Comparison of ENCODE assay signal across 27 cellular contexts in the genomic region with DNA sequence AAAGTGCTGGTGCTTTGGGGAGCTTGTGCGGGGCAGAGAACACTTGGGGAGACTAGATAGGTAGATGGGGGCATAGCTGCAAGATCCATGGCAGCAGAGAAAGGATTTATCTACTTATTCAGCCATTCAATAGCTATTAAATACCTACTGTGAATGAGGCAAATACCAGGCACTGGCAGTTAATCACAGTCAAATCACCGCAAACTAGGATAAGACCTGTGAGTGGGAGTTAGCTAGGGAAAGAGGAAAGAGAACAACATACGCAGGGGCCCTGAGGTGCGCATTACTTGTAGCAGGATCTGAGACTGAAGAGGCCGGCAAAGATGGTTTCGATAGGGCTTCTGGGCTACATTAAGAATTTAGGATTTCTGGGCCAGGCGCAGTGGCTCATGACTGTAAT. TPM values are rescaled to one million over a fixed set of nuclear protein-coding genes. Genes with fewer than 3 reads are reported as not detected.
DNase-seq lines count a peak whose midpoint lies in the region; ATAC-seq lines count a peak whose summit lies in the region.
"Had no signal": no experiment of that assay in that cellular context is flagged by ENCODE, and none has a peak within 500 bp of the region (broad histone marks: within the 10 kb centered on the region; RNA-seq: fewer than 3 reads in every experiment).

No MANE protein-coding gene starts in this region.

- H3K23ac ChIP-seq in mesenchymal stem cell (ENCODE audit: low read length in 2 of 2), result no peak overlapping the region

- H3K4ac ChIP-seq in mesenchymal stem cell (ENCODE audit: low read depth in 1 of 2, low read length in 2 of 2), result no peak overlapping the region

- H3K18ac ChIP-seq in mesenchymal stem cell (ENCODE audit: low read depth in 1 of 2, low read length in 2 of 2), result no peak overlapping the region

- no peak overlapping the region for H3K4me2 ChIP-seq in mesenchymal stem cell (ENCODE audit: low read length, poor library complexity, severe bottlenecking)
- H3K4me2 ChIP-seq: SK-N-SH had no signal

- H3K9me3 ChIP-seq in mesenchymal stem cell (ENCODE audit: control insufficient read depth, low read length), result no peaks in the 10 kb centered on the region
- H3K9me3 ChIP-seq: BE2C, body of pancreas, gastroesophageal sphincter, SK-N-SH, stomach, transverse colon had no signal

- H3K36me3 ChIP-seq in mesenchymal stem cell (ENCODE audit: control insufficient read depth in 1 of 2, insufficient read depth in 2 of 2, low read depth in 1 of 2, low read length in 2 of 2), result peaks cover 0 to 4% of the 10 kb centered on the region in 2 experiments
- H3K36me3 ChIP-seq: BE2C, gastroesophageal sphincter, stomach, transverse colon had no signal

- no peak overlapping the region for H2AK5ac ChIP-seq in mesenchymal stem cell (ENCODE audit: low read length, severe bottlenecking)

- no peak for ATAC-seq in activated T-cell treated with anti-CD3 and anti-CD28 coated beads, Interleukin-2, amount 50 U/mL, for 72 hours (replicated peaks in 1 of 2)
- no peak for ATAC-seq in stimulated activated effector memory CD8-positive, alpha-beta T cell treated with anti-CD3 and anti-CD28 coated beads, Interleukin-12 subunit alpha, Interleukin-12 subunit beta, amount 100 ng/mL, for 72 hours
- ATAC-seq in GM19324 (IDR thresholded peaks at IDR 0.05; ENCODE audit: low FRiP score, unreplicated experiment), result no peak
- ATAC-seq in HG03097 (IDR thresholded peaks at IDR 0.05; ENCODE audit: low FRiP score, unreplicated experiment), result no peak
- ATAC-seq: body of pancreas, gastroesophageal sphincter, left colon, PC-3 had no signal

- H3K4me1 Mint-ChIP-seq in activated T-cell treated with anti-CD3 and anti-CD28 coated beads, Interleukin-2, amount 50 U/mL, for 72 hours (ENCODE audit: low read depth), result peaks cover 34% of the 10 kb centered on the region
- peaks cover 28% of the 10 kb centered on the region for H3K4me1 Mint-ChIP-seq in activated T-helper 1 cell treated with anti-CD3 and anti-CD28 coated beads, Interleukin-12 subunit alpha, Interleukin-12 subunit beta, Interleukin-2, Interleukin-4 antibody, amounts not matched to agents 30 ng/mL and 10 ng/mL and 1 ng/mL, durations not matched to agents 14 hours and 24 hours and 36 hours (ENCODE audit: low read depth)
- H3K4me1 Mint-ChIP-seq in stimulated activated effector memory CD8-positive, alpha-beta T cell treated with anti-CD3 and anti-CD28 coated beads, Interleukin-12 subunit alpha, Interleukin-12 subunit beta, amount 100 ng/mL, for 72 hours, result peaks cover 32% of the 10 kb centered on the region

- H3K27me3 ChIP-seq in mesenchymal stem cell (ENCODE audit: control insufficient read depth in 1 of 2, insufficient read depth in 1 of 2, low read length in 2 of 2), result no peaks in the 10 kb centered on the region
- H3K27me3 ChIP-seq: BE2C, body of pancreas, gastroesophageal sphincter, stomach, transverse colon had no signal

- no peak overlapping the region for H3K27ac ChIP-seq in mesenchymal stem cell (ENCODE audit: low read length, poor library complexity, severe bottlenecking)
- H3K27ac ChIP-seq: body of pancreas, gastroesophageal sphincter, stomach, transverse colon had no signal

- DNase-seq in activated T-cell treated with anti-CD3 and anti-CD28 coated beads, Interleukin-2, amount 50 U/mL, for 72 hours, result no peak
- DNase-seq in activated T-cell treated with anti-CD3 and anti-CD28 coated beads for 4 hours (no peak), mesenchymal stem cell (no peak), NCI-H226 (no peak)
- no peak for DNase-seq in activated T-helper 1 cell treated with anti-CD3 and anti-CD28 coated beads, Interleukin-12 subunit alpha, Interleukin-12 subunit beta, Interleukin-2, Interleukin-4 antibody, amounts not matched to agents 30 ng/mL and 10 ng/mL and 1 ng/mL, durations not matched to agents 14 hours and 24 hours and 36 hours (ENCODE audit: low spot score)
- DNase-seq in stimulated activated effector memory CD8-positive, alpha-beta T cell treated with anti-CD3 and anti-CD28 coated beads, Interleukin-12 subunit alpha, Interleukin-12 subunit beta, amount 100 ng/mL, for 72 hours (ENCODE audit: low spot score in 2 of 2), result no peak
- DNase-seq: ACHN, activated B cell treated with CpG ODN at 0.5 μM for 24 hours, BE2C, body of pancreas, DMS153, hypothalamus, immature natural killer cell, left colon, NCI-H1048, NCI-H187, NCI-H2171, NCI-H524 treated with DMSO at 0.1 percent for 48 hours, PC-3, SK-N-SH, stomach, T1000, transverse colon had no signal

- peaks cover 10% of the 10 kb centered on the region for H3K4me1 ChIP-seq in mesenchymal stem cell (ENCODE audit: control insufficient read depth, insufficient read depth, low read depth, low read length)
- H3K4me1 ChIP-seq: BE2C had no signal

- no peaks in the 10 kb centered on the region for H3K9me3 Mint-ChIP-seq in activated T-cell treated with anti-CD3 and anti-CD28 coated beads, Interleukin-2, amount 50 U/mL, for 72 hours
- H3K9me3 Mint-ChIP-seq in activated T-helper 1 cell treated with anti-CD3 and anti-CD28 coated beads, Interleukin-12 subunit alpha, Interleukin-12 subunit beta, Interleukin-2, Interleukin-4 antibody, amounts not matched to agents 30 ng/mL and 10 ng/mL and 1 ng/mL, durations not matched to agents 14 hours and 24 hours and 36 hours, result no peaks in the 10 kb centered on the region
- no peaks in the 10 kb centered on the region for H3K9me3 Mint-ChIP-seq in stimulated activated effector memory CD8-positive, alpha-beta T cell treated with anti-CD3 and anti-CD28 coated beads, Interleukin-12 subunit alpha, Interleukin-12 subunit beta, amount 100 ng/mL, for 72 hours
- H3K9me3 Mint-ChIP-seq: activated B cell treated with CpG ODN at 0.5 μM for 24 hours, immature natural killer cell, memory B cell had no signal

- H3K27me3 Mint-ChIP-seq in activated T-cell treated with anti-CD3 and anti-CD28 coated beads, Interleukin-2, amount 50 U/mL, for 72 hours (ENCODE audit: low read depth), result no peaks in the 10 kb centered on the region
- H3K27me3 Mint-ChIP-seq in activated T-helper 1 cell treated with anti-CD3 and anti-CD28 coated beads, Interleukin-12 subunit alpha, Interleukin-12 subunit beta, Interleukin-2, Interleukin-4 antibody, amounts not matched to agents 30 ng/mL and 10 ng/mL and 1 ng/mL, durations not matched to agents 14 hours and 24 hours and 36 hours (ENCODE audit: insufficient read depth), result no peaks in the 10 kb centered on the region
- H3K27me3 Mint-ChIP-seq: activated B cell treated with CpG ODN at 0.5 μM for 24 hours, memory B cell had no signal

- H2BK120ac ChIP-seq in mesenchymal stem cell (ENCODE audit: low read depth, low read length), result no peak overlapping the region

- no peak overlapping the region for H4K91ac ChIP-seq in mesenchymal stem cell (ENCODE audit: low read length)

- H3K36me3 Mint-ChIP-seq in activated T-cell treated with anti-CD3 and anti-CD28 coated beads, Interleukin-2, amount 50 U/mL, for 72 hours (ENCODE audit: insufficient read depth in 2 of 2), result peaks cover 0 to 3% of the 10 kb centered on the region in 2 donors
- H3K36me3 Mint-ChIP-seq in activated T-helper 1 cell treated with anti-CD3 and anti-CD28 coated beads, Interleukin-12 subunit alpha, Interleukin-12 subunit beta, Interleukin-2, Interleukin-4 antibody, amounts not matched to agents 30 ng/mL and 10 ng/mL and 1 ng/mL, durations not matched to agents 14 hours and 24 hours and 36 hours (ENCODE audit: low read depth), result peaks cover 6% of the 10 kb centered on the region
- peaks cover 43% of the 10 kb centered on the region for H3K36me3 Mint-ChIP-seq in stimulated activated effector memory CD8-positive, alpha-beta T cell treated with anti-CD3 and anti-CD28 coated beads, Interleukin-12 subunit alpha, Interleukin-12 subunit beta, amount 100 ng/mL, for 72 hours
- H3K36me3 Mint-ChIP-seq: memory B cell had no signal

- H3K79me1 ChIP-seq in mesenchymal stem cell (replicated peaks; ENCODE audit: low read length, poor library complexity, severe bottlenecking), result peaks cover 2% of the 10 kb centered on the region

- no peak overlapping the region for H4K8ac ChIP-seq in mesenchymal stem cell (ENCODE audit: low read length)

- peak overlapping the region; percentile 36 for H3K9ac ChIP-seq in mesenchymal stem cell (ENCODE audit: low read length)
- H3K9ac ChIP-seq: SK-N-SH had no signal

- WGBS in mesenchymal stem cell, result 89% methylated on average over 7 of the region's 7 CpGs

- no peak overlapping the region for H3K4me3 ChIP-seq in mesenchymal stem cell (ENCODE audit: insufficient read depth in 1 of 2, low read depth in 1 of 2, low read length in 2 of 2)
- H3K4me3 ChIP-seq: body of pancreas, gastroesophageal sphincter, stomach, transverse colon had no signal

- no peak overlapping the region for H2BK5ac ChIP-seq in mesenchymal stem cell (ENCODE audit: low read depth, low read length, poor library complexity, severe bottlenecking)

- H2BK12ac ChIP-seq in mesenchymal stem cell (ENCODE audit: low read length in 2 of 2), result no peak overlapping the region

- peak overlapping the region in 1 of 2 donors; percentile 32 for H3K4me3 Mint-ChIP-seq in activated T-cell treated with anti-CD3 and anti-CD28 coated beads, Interleukin-2, amount 50 U/mL, for 72 hours
- no peak overlapping the region for H3K4me3 Mint-ChIP-seq in activated T-helper 1 cell treated with anti-CD3 and anti-CD28 coated beads, Interleukin-12 subunit alpha, Interleukin-12 subunit beta, Interleukin-2, Interleukin-4 antibody, amounts not matched to agents 30 ng/mL and 10 ng/mL and 1 ng/mL, durations not matched to agents 14 hours and 24 hours and 36 hours
- H3K4me3 Mint-ChIP-seq in stimulated activated effector memory CD8-positive, alpha-beta T cell treated with anti-CD3 and anti-CD28 coated beads, Interleukin-12 subunit alpha, Interleukin-12 subunit beta, amount 100 ng/mL, for 72 hours, result peak overlapping the region; percentile 76
- H3K4me3 Mint-ChIP-seq: activated B cell treated with CpG ODN at 0.5 μM for 24 hours, memory B cell had no signal

- H2AFZ ChIP-seq in mesenchymal stem cell (ENCODE audit: low read depth, low read length), result no peak overlapping the region

- H3K27ac Mint-ChIP-seq in activated T-cell treated with anti-CD3 and anti-CD28 coated beads, Interleukin-2, amount 50 U/mL, for 72 hours, result peak overlapping the region; percentile 61
- peak overlapping the region; percentile 63 for H3K27ac Mint-ChIP-seq in activated T-helper 1 cell treated with anti-CD3 and anti-CD28 coated beads, Interleukin-12 subunit alpha, Interleukin-12 subunit beta, Interleukin-2, Interleukin-4 antibody, amounts not matched to agents 30 ng/mL and 10 ng/mL and 1 ng/mL, durations not matched to agents 14 hours and 24 hours and 36 hours
- peak overlapping the region; percentile 48 for H3K27ac Mint-ChIP-seq in stimulated activated effector memory CD8-positive, alpha-beta T cell treated with anti-CD3 and anti-CD28 coated beads, Interleukin-12 subunit alpha, Interleukin-12 subunit beta, amount 100 ng/mL, for 72 hours
- H3K27ac Mint-ChIP-seq: activated B cell treated with CpG ODN at 0.5 μM for 24 hours, memory B cell had no signal

- intact Hi-C loops in activated T-helper 1 cell treated with anti-CD3 and anti-CD28 coated beads, Interleukin-12 subunit alpha, Interleukin-12 subunit beta, Interleukin-2, Interleukin-4 antibody, amounts not matched to agents 30 ng/mL and 10 ng/mL and 1 ng/mL, durations not matched to agents 14 hours and 24 hours and 36 hours (cut with micrococcal nuclease), result loop anchor here (5.0 kb wide), 6 partner anchors 208 to 742 kb away; partner anchors contain the start of genes DRC3, RAI1, SREBF1 and TOM1L2

- peak overlapping the region; percentile 32 for H2BK15ac ChIP-seq in mesenchymal stem cell (ENCODE audit: low read depth, poor library complexity, severe bottlenecking)

- H3K14ac ChIP-seq in mesenchymal stem cell (ENCODE audit: low read length in 2 of 2), result no peak overlapping the region

RNA-seq across cellular contexts. Expression of gene ALKBH5, which starts 3.8 kb away (rescaled TPM):
- total RNA-seq in activated T-cell treated with anti-CD3 and anti-CD28 coated beads, Interleukin-2, amount 50 U/mL, for 72 hours, result 100 to 1,000 TPM; 125 to 133 TPM
- 127 and 128 TPM in 2 replicates for total RNA-seq in activated T-helper 1 cell treated with anti-CD3 and anti-CD28 coated beads, Interleukin-12 subunit alpha, Interleukin-12 subunit beta, Interleukin-2, Interleukin-4 antibody, amounts not matched to agents 30 ng/mL and 10 ng/mL and 1 ng/mL, durations not matched to agents 14 hours and 24 hours and 36 hours
- 51.3 TPM for polyA plus RNA-seq in mesenchymal stem cell (2013, experiment 1 of 2)
- 51.2 TPM for polyA plus RNA-seq in mesenchymal stem cell (2013, experiment 2 of 2)

RNA-seq across cellular contexts. Expression of gene LLGL1, which starts 45.6 kb away (rescaled TPM):
- 10 to 100 TPM; 18.5 to 18.6 TPM for total RNA-seq in activated T-cell treated with anti-CD3 and anti-CD28 coated beads, Interleukin-2, amount 50 U/mL, for 72 hours
- 22.6 and 23.4 TPM in 2 replicates for total RNA-seq in activated T-helper 1 cell treated with anti-CD3 and anti-CD28 coated beads, Interleukin-12 subunit alpha, Interleukin-12 subunit beta, Interleukin-2, Interleukin-4 antibody, amounts not matched to agents 30 ng/mL and 10 ng/mL and 1 ng/mL, durations not matched to agents 14 hours and 24 hours and 36 hours
- polyA plus RNA-seq in mesenchymal stem cell (2013, experiment 1 of 2), result 13.5 TPM
- polyA plus RNA-seq in mesenchymal stem cell (2013, experiment 2 of 2), result 13.0 TPM
